Comparison of ENCODE assay signal across 21 cellular contexts in genomic region chr2:38668787-38669479, GRCh38. TPM values are rescaled to one million over a fixed set of nuclear protein-coding genes. Genes with fewer than 3 reads are reported as not detected.
DNase-seq lines count a peak whose midpoint lies in the region; ATAC-seq, FAIRE-seq and TF ChIP-seq lines count a peak whose summit lies in the region.
"Had no signal": no experiment of that assay in that cellular context is flagged by ENCODE, and none has a peak within 500 bp of the region (broad histone marks: within the 10 kb centered on the region; RNA-seq: fewer than 3 reads in every experiment).

No MANE protein-coding gene starts in this region.

- ATAC-seq in HepG2: no peak
- ATAC-seq in WTC11: no peak
- no peak for ATAC-seq in GM21526 (IDR thresholded peaks at IDR 0.05; ENCODE audit: low FRiP score, unreplicated experiment)
- ATAC-seq: left ventricle myocardium superior, right cardiac atrium, Right ventricle myocardium inferior had no signal

- TF ChIP-seq RAD21 in liver (IDR thresholded peaks at IDR 0.05) (no peak), HepG2 (CRISPR knock-in tag; IDR thresholded peaks at IDR 0.05) (no peak)

- no peak for DNase-seq in HepG2 (ENCODE audit: low spot score)
- DNase-seq in WTC11 (ENCODE audit: low spot score): no peak
- DNase-seq in endodermal cell: no peak
- DNase-seq in KG1 (lab: John Stamatoyannopoulos, UW): no peak
- DNase-seq in Karpas-422: no peak
- DNase-seq: activated CD4-positive, CD25-positive, alpha-beta regulatory T cell; Calu3; cerebellar nuclear complex; effector CD8-positive, alpha-beta T cell; left ventricle myocardium superior; NCI-H1105 treated with DMSO at 0.1 percent for 48 hours; NCI-H526; right cardiac atrium; stimulated activated naive CD4-positive, alpha-beta T cell; uterus had no signal

- H3K4me1 Mint-ChIP-seq in WTC11 (peaks cover 34% of the 10 kb centered on the region), endodermal cell (peaks cover 37% of the 10 kb centered on the region)

- H3K9me3 Mint-ChIP-seq in WTC11: no peaks in the 10 kb centered on the region
- peaks cover 1% of the 10 kb centered on the region for H3K9me3 Mint-ChIP-seq in endodermal cell

- TF ChIP-seq CTCF in liver (IDR thresholded peaks at IDR 0.05; ENCODE audit: low read depth, low read length, missing input control) (no peak), HepG2 (CRISPR knock-in tag; IDR thresholded peaks at IDR 0.05) (no peak), WTC11 (IDR thresholded peaks at IDR 0.05) (no peak), endodermal cell (conservative IDR thresholded peaks at IDR 0.05) (no peak)

- H3K9me2 ChIP-seq in Karpas-422 (replicated peaks; ENCODE audit: insufficient read depth, low read length): no peaks in the 10 kb centered on the region

- H3K4me3 Mint-ChIP-seq in WTC11: no peak overlapping the region
- H3K4me3 Mint-ChIP-seq in endodermal cell: no peak overlapping the region

- no peaks in the 10 kb centered on the region; the same call in 1 of the 2 replicates for H4K20me1 ChIP-seq in HepG2 (ENCODE audit: insufficient read depth, low read length)
- no peaks in the 10 kb centered on the region for H4K20me1 ChIP-seq in Karpas-422 (ENCODE audit: insufficient read depth, low read depth, low read length)

- peak overlapping the region in 1 of 2 donors; percentile 46 for H3K9ac ChIP-seq in liver (ENCODE audit: low read depth in 1 of 2, low read length in 2 of 2)
- no peak overlapping the region for H3K9ac ChIP-seq in HepG2 (ENCODE audit: insufficient read depth, low read depth, low read length)
- no peak overlapping the region for H3K9ac ChIP-seq in endodermal cell (ENCODE audit: extremely low read depth, low read length, poor library complexity, severe bottlenecking)
- H3K9ac ChIP-seq in Karpas-422 (ENCODE audit: low read length): no peak overlapping the region

- no peak overlapping the region; the same call in 1 of the 2 replicates for H3K4me2 ChIP-seq in HepG2 (ENCODE audit: low read depth, low read length)
- H3K4me2 ChIP-seq in Karpas-422 (ENCODE audit: low read depth, low read length, poor library complexity, severe bottlenecking): no peak overlapping the region

- no peaks in the 10 kb centered on the region for H3K27me3 Mint-ChIP-seq in WTC11 (ENCODE audit: low read depth)
- H3K27me3 Mint-ChIP-seq in endodermal cell (ENCODE audit: insufficient read depth): no peaks in the 10 kb centered on the region

- CTCF ChIA-PET in HepG2 (lab: Yijun Ruan, JAX; ENCODE audit: low intra/inter-chr PET ratio, low total read pairs) (no interaction called here), WTC11 (lab: Charles Lee) (no interaction called here)

- TF ChIP-seq EP300 in HepG2 (IDR thresholded peaks at IDR 0.05; ENCODE audit: low read depth in 2 of 2, low read length in 2 of 2): no peak
- no peak for TF ChIP-seq EP300 in HepG2 (CRISPR knock-in tag; IDR thresholded peaks at IDR 0.05; ENCODE audit: borderline replicate concordance)

- POLR2A ChIA-PET in HepG2 (lab: Yijun Ruan, JAX): no interaction called here
- POLR2A ChIA-PET in WTC11 (lab: Charles Lee): no interaction called here

- intact Hi-C loops in HepG2 (cut with micrococcal nuclease; ENCODE audit: unreplicated experiment): loop anchor here (2.0 kb wide), 1 partner anchor 56 kb away; no protein-coding TSS in a partner anchor

- FAIRE-seq in HepG2 (lab: Jason Lieb, UNC): no peak
- FAIRE-seq: G401.6 had no signal

- H3K27me3 ChIP-seq in liver (ENCODE audit: control insufficient read depth in 4 of 4, insufficient read depth in 4 of 4, low read length in 3 of 4): no peaks in the 10 kb centered on the region
- no peaks in the 10 kb centered on the region; a peak in 1 of 5 replicates for H3K27me3 ChIP-seq in HepG2 (ENCODE audit: control insufficient read depth in 1 of 2, insufficient read depth in 2 of 2, low read length in 2 of 2)
- H3K27me3 ChIP-seq in endodermal cell (ENCODE audit: control insufficient read depth, insufficient read depth, low read length, poor library complexity, severe bottlenecking): no peaks in the 10 kb centered on the region
- no peaks in the 10 kb centered on the region for H3K27me3 ChIP-seq in Karpas-422 (ENCODE audit: low read length)
- H3K27me3 ChIP-seq: ascending aorta, uterus had no signal

- H3K4me3 ChIP-seq in liver (ENCODE audit: low read depth in 1 of 3, low read length in 3 of 3) (no peak overlapping the region), HepG2 (replicated peaks in 1 of 3; ENCODE audit: insufficient read depth in 1 of 3, low read depth in 2 of 3, low read length in 3 of 3) (no peak overlapping the region), endodermal cell (ENCODE audit: low read length) (no peak overlapping the region), Karpas-422 (ENCODE audit: low read length) (no peak overlapping the region)
- H3K4me3 ChIP-seq: uterus had no signal

- no peaks in the 10 kb centered on the region for H3K36me3 ChIP-seq in liver (ENCODE audit: control insufficient read depth in 4 of 4, insufficient read depth in 3 of 4, low read depth in 1 of 4, low read length in 3 of 4)
- H3K36me3 ChIP-seq in HepG2 (replicated peaks in 1 of 2; ENCODE audit: control insufficient read depth in 1 of 2, insufficient read depth in 2 of 2, low read length in 2 of 2): peaks cover 0 to 2% of the 10 kb centered on the region in 2 experiments; a peak in 2 of 5 replicates
- H3K36me3 ChIP-seq in endodermal cell (ENCODE audit: control insufficient read depth, insufficient read depth, low read length): no peaks in the 10 kb centered on the region
- H3K36me3 ChIP-seq in Karpas-422 (ENCODE audit: insufficient read depth, low read length): no peaks in the 10 kb centered on the region
- H3K36me3 ChIP-seq: ascending aorta, uterus had no signal

- H3K36me3 Mint-ChIP-seq in WTC11 (peaks cover 4% of the 10 kb centered on the region), endodermal cell (ENCODE audit: low read depth) (peaks cover 10% of the 10 kb centered on the region)

- H3K27ac Mint-ChIP-seq in WTC11: peak overlapping the region; percentile 67
- H3K27ac Mint-ChIP-seq in endodermal cell: peak overlapping the region; percentile 75

- H3K79me2 ChIP-seq in HepG2 (ENCODE audit: insufficient read depth, low read length): peaks cover 73% of the 10 kb centered on the region
- peaks cover 17% of the 10 kb centered on the region; the same call in 1 of the 2 replicates for H3K79me2 ChIP-seq in Karpas-422 (ENCODE audit: low read length)

- peak overlapping the region; percentile 48 to 65 for H3K27ac ChIP-seq in liver (ENCODE audit: low read depth in 1 of 2, low read length in 2 of 2)
- no peak overlapping the region for H3K27ac ChIP-seq in HepG2 (ENCODE audit: extremely low read length, insufficient read depth, low read length)
- no peak overlapping the region for H3K27ac ChIP-seq in endodermal cell (ENCODE audit: low read depth, low read length)
- H3K27ac ChIP-seq in Karpas-422 (ENCODE audit: low read length): no peak overlapping the region
- H3K27ac ChIP-seq: ascending aorta, uterus had no signal

- WGBS in liver: 76% methylated on average over 16 of the region's 16 CpGs
- 97% methylated on average over 16 of the region's 16 CpGs for whole genome bisulfite sequencing in HepG2 (ENCODE audit: low lambda C conversion rate)
- 94 to 97% methylated on average over 12 to 16 of the region's 16 CpGs for WGBS in endodermal cell (ENCODE audit: insufficient coverage in 1 of 2, insufficient read length in 1 of 2), 2 experiments

- peaks cover 8 to 32% (median 16%) of the 10 kb centered on the region in 4 donors for H3K4me1 ChIP-seq in liver (ENCODE audit: control insufficient read depth in 4 of 4, insufficient read depth in 4 of 4, low read length in 3 of 4)
- H3K4me1 ChIP-seq in HepG2 (ENCODE audit: insufficient read depth, low read length): peaks cover 67% of the 10 kb centered on the region
- peaks cover 13% of the 10 kb centered on the region for H3K4me1 ChIP-seq in endodermal cell (ENCODE audit: control insufficient read depth, insufficient read depth, low read length)
- peaks cover 12% of the 10 kb centered on the region for H3K4me1 ChIP-seq in Karpas-422 (ENCODE audit: low read length)
- H3K4me1 ChIP-seq: uterus had no signal

- no peak for TF ChIP-seq POLR2A in HepG2 (IDR thresholded peaks at IDR 0.05; ENCODE audit: insufficient read depth in 1 of 2, low read depth in 2 of 2, low read length in 2 of 2)

- no peaks in the 10 kb centered on the region for H3K9me3 ChIP-seq in liver (ENCODE audit: control insufficient read depth in 4 of 4, low read length in 3 of 4)
- H3K9me3 ChIP-seq in HepG2 (ENCODE audit: low read length): no peaks in the 10 kb centered on the region
- no peaks in the 10 kb centered on the region for H3K9me3 ChIP-seq in endodermal cell (ENCODE audit: control insufficient read depth, low read length)
- no peaks in the 10 kb centered on the region for H3K9me3 ChIP-seq in Karpas-422 (ENCODE audit: low read length)
- H3K9me3 ChIP-seq: ascending aorta, uterus had no signal

- in situ Hi-C loops in HepG2 (cut with HindIII; ENCODE audit: extremely low pct_ligation_motif_present, low pct_unique_long_range_greater_than_20kb): loop anchor here (5.0 kb wide), 1 partner anchor 67 kb away; the partner anchor contains the start of gene HNRNPLL

- no TSS peak for BruUV-seq in HepG2 (replicated peaks; lab: Mats Ljungman, UMichigan)

- no peak overlapping the region for H2AFZ ChIP-seq in HepG2 (ENCODE audit: low read length)
- H2AFZ ChIP-seq in Karpas-422 (ENCODE audit: low read length): no peak overlapping the region

RNA-seq across cellular contexts. Expression of gene GALM, which starts 3.0 kb away (rescaled TPM):
- total RNA-seq in liver (10 to 100 TPM; 22.6 to 32.8 TPM), HepG2 (2016; rRNA removed; fragmentation: Illumina TruSeq; extraction: Trizol) (90.0 and 114 TPM in 2 replicates), WTC11 (2021) (11.2 to 13.5 TPM (median 12.3 TPM) in 3 replicates), endodermal cell (10 to 100 TPM; 14.2 to 16.2 TPM)
- polyA plus RNA-seq in liver (10 to 100 TPM; 20.5 to 29.7 TPM), HepG2 (2011; rRNA removed) (60.3 and 65.5 TPM in 2 replicates)
- total RNA-seq in HepG2 (2016; cell fraction: cytosol; rRNA removed; fragmentation: Illumina TruSeq; extraction: Trizol; ENCODE audit: low read depth): 23.4 and 25.3 TPM in 2 replicates
- 97.4 and 121 TPM in 2 replicates for total RNA-seq in HepG2 (2016; cell fraction: insoluble cytoplasmic fraction; rRNA removed; fragmentation: Illumina TruSeq; extraction: Trizol)
- 42.3 and 46.2 TPM in 2 replicates for total RNA-seq in HepG2 (2016; cell fraction: membrane; rRNA removed; fragmentation: Illumina TruSeq; extraction: Trizol)
- 40.2 and 41.1 TPM in 2 replicates for total RNA-seq in HepG2 (2016; cell fraction: nucleus; rRNA removed; fragmentation: Illumina TruSeq; extraction: Trizol)
- 55.9 and 67.8 TPM in 2 replicates for polyA plus RNA-seq in HepG2 (2011; cell fraction: cytosol; rRNA removed)
- polyA plus RNA-seq in HepG2 (2011; cell fraction: nucleus; rRNA removed): 18.3 and 26.1 TPM in 2 replicates
- polyA plus RNA-seq in HepG2 (2012): 53.1 and 67.0 TPM in 2 replicates
- 17.3 and 18.5 TPM in 2 replicates for polyA plus RNA-seq in HepG2 (2016; cell fraction: cytosol; fragmentation: Illumina TruSeq; extraction: Trizol; ENCODE audit: low read depth)
- 102 TPM in 2 replicates for polyA plus RNA-seq in HepG2 (2016; cell fraction: insoluble cytoplasmic fraction; fragmentation: Illumina TruSeq; extraction: Trizol; ENCODE audit: low read depth)
- 25.4 and 26.1 TPM in 2 replicates for polyA plus RNA-seq in HepG2 (2016; cell fraction: membrane; fragmentation: Illumina TruSeq; extraction: Trizol; ENCODE audit: low read depth)
- polyA plus RNA-seq in HepG2 (2016; cell fraction: nucleus; fragmentation: Illumina TruSeq; extraction: Trizol; ENCODE audit: insufficient read depth, low read depth): 43.2 and 47.8 TPM in 2 replicates
- 20.6 and 67.6 TPM in 2 replicates for polyA minus RNA-seq in HepG2 (2011; rRNA and poly(A)+ RNA removed; ENCODE audit: low replicate concordance)
- polyA minus RNA-seq in HepG2 (2011; cell fraction: cytosol; rRNA and poly(A)+ RNA removed): 37.5 and 41.1 TPM in 2 replicates
- 40.4 and 46.2 TPM in 2 replicates for polyA minus RNA-seq in HepG2 (2011; cell fraction: nucleus; rRNA and poly(A)+ RNA removed)
- 9.3 TPM for polyA plus RNA-seq in endodermal cell (2013, experiment 1 of 2)
- polyA plus RNA-seq in endodermal cell (2013, experiment 2 of 2): 8.8 TPM
- total RNA-seq in Karpas-422 (2014; rRNA removed; shearing (Covaris generic); ENCODE audit: low replicate concordance): 11.7 and 11.9 TPM in 2 replicates
- total RNA-seq: HT1080 had no signal

Comparison
In these comparisons a context has a peak if more than half of its experiments do, and no peak if none do; other contexts are left out.
1. H3K27ac ChIP-seq: peak in liver (2 of 2); none in HepG2 (single experiment), endodermal cell (single experiment) and Karpas-422 (single experiment).